ENCODE assay signal across 15 cellular contexts in genomic region chr12:20105938-20106337, GRCh38.
DNase-seq lines count a peak whose midpoint lies in the region; ATAC-seq and TF ChIP-seq lines count a peak whose summit lies in the region.
"Had no signal": no experiment of that assay in that cellular context is flagged by ENCODE, and none has a peak within 500 bp of the region (broad histone marks: within the 10 kb centered on the region; RNA-seq: fewer than 3 reads in every experiment).

No MANE protein-coding gene starts in this region.

- H3K9me3 Mint-ChIP-seq in activated CD4-positive, alpha-beta memory T cell treated with anti-CD3 and anti-CD28 coated beads, Interleukin-2, amount 10 ng/mL, durations not matched to agents 7 days and 5 days, result no peaks in the 10 kb centered on the region

- CTCF ChIA-PET in activated CD4-positive, alpha-beta memory T cell treated with anti-CD3 and anti-CD28 coated beads, Interleukin-2, amount 10 ng/mL, durations not matched to agents 7 days and 5 days (lab: Charles Lee), result no interaction called here

- H3K36me3 Mint-ChIP-seq in activated CD4-positive, alpha-beta memory T cell treated with anti-CD3 and anti-CD28 coated beads, Interleukin-2, amount 10 ng/mL, durations not matched to agents 7 days and 5 days (ENCODE audit: low read depth), result no peaks in the 10 kb centered on the region

- H3K27me3 Mint-ChIP-seq in activated CD4-positive, alpha-beta memory T cell treated with anti-CD3 and anti-CD28 coated beads, Interleukin-2, amount 10 ng/mL, durations not matched to agents 7 days and 5 days, result no peaks in the 10 kb centered on the region

- H3K27ac Mint-ChIP-seq in activated CD4-positive, alpha-beta memory T cell treated with anti-CD3 and anti-CD28 coated beads, Interleukin-2, amount 10 ng/mL, durations not matched to agents 7 days and 5 days, result no peak overlapping the region

- TF ChIP-seq CTCF in fibroblast of pulmonary artery (IDR thresholded peaks at IDR 0.05; ENCODE audit: low read length, missing control alignments), result no peak

- DNase-seq in DMS53 (lab: John Stamatoyannopoulos, UW), result peak; percentile 40
- no peak for DNase-seq in DMS53 treated with DMSO at 0.1 percent for 48 hours (lab: John Stamatoyannopoulos, UW; ENCODE audit: unreplicated experiment)
- peak; percentile 19 for DNase-seq in astrocyte of the hippocampus (ENCODE audit: low read depth, low spot score)
- DNase-seq in fibroblast of pulmonary artery (ENCODE audit: low read depth), result peak; percentile 35
- DNase-seq in glomerular visceral epithelial cell (ENCODE audit: extremely low spot score), result no peak
- DNase-seq in activated CD4-positive, alpha-beta memory T cell treated with anti-CD3 and anti-CD28 coated beads, Interleukin-2, amount 10 ng/mL, durations not matched to agents 7 days and 5 days, result no peak
- DNase-seq: EL, NCI-H1436, NCI-H2029, NCI-H524 had no signal

- POLR2A ChIA-PET in activated CD4-positive, alpha-beta memory T cell treated with anti-CD3 and anti-CD28 coated beads, Interleukin-2, amount 10 ng/mL, durations not matched to agents 7 days and 5 days (lab: Charles Lee), result no interaction called here

- H3K4me1 Mint-ChIP-seq in activated CD4-positive, alpha-beta memory T cell treated with anti-CD3 and anti-CD28 coated beads, Interleukin-2, amount 10 ng/mL, durations not matched to agents 7 days and 5 days, result no peaks in the 10 kb centered on the region

- no peak overlapping the region for H3K4me3 ChIP-seq in fibroblast of pulmonary artery (replicated peaks; ENCODE audit: low read depth, low read length)
- H3K4me3 ChIP-seq: K562 had no signal

- H3K4me3 Mint-ChIP-seq in activated CD4-positive, alpha-beta memory T cell treated with anti-CD3 and anti-CD28 coated beads, Interleukin-2, amount 10 ng/mL, durations not matched to agents 7 days and 5 days, result no peak overlapping the region

- ATAC-seq in GM21423 (IDR thresholded peaks at IDR 0.05; ENCODE audit: unreplicated experiment), result no peak
- no peak for ATAC-seq in GM18519 (IDR thresholded peaks at IDR 0.05; ENCODE audit: low FRiP score, unreplicated experiment)
- ATAC-seq: HCT116, K562, Panc1 had no signal

Comparison
In these comparisons a context has a peak if more than half of its experiments do, and no peak if none do; other contexts are left out.
1. DNase-seq: peak in DMS53 (single experiment), astrocyte of the hippocampus (single experiment) and fibroblast of pulmonary artery (single experiment); none in DMS53 treated with DMSO at 0.1 percent for 48 hours (single experiment), glomerular visceral epithelial cell (single experiment) and activated CD4-positive, alpha-beta memory T cell treated with anti-CD3 and anti-CD28 coated beads, Interleukin-2, amount 10 ng/mL, durations not matched to agents 7 days and 5 days (single experiment).